Comparison of ENCODE assay signal across 20 cellular contexts in genomic region chr19:5066768-5067167, GRCh38.
"Had no signal": no experiment of that assay in that cellular context is flagged by ENCODE, and none has a peak within 500 bp of the region (broad histone marks: within the 10 kb centered on the region; RNA-seq: fewer than 3 reads in every experiment).

No MANE protein-coding gene starts in this region.

- H3K4me3 Mint-ChIP-seq: stimulated activated naive B cell treated with anti-CD40 and anti-IgM and Interleukin-4, amounts not matched to agents 10 μg/mL and 1 μg/mL and 100 μg/mL, for 72 hours; stimulated activated naive CD8-positive, alpha-beta T cell treated with anti-CD3 and anti-CD28 coated beads, Interleukin-15, amount 100 ng/mL, for 72 hours had no signal

- ATAC-seq: esophagus mucosa; heart right ventricle; mucosa of descending colon; naive thymus-derived CD8-positive, alpha-beta T cell; sciatic nerve; stimulated activated naive B cell treated with anti-CD40 and anti-IgM and Interleukin-4, amounts not matched to agents 10 μg/mL and 1 μg/mL and 100 μg/mL, for 72 hours; stimulated activated naive CD8-positive, alpha-beta T cell treated with anti-CD3 and anti-CD28 coated beads, Interleukin-15, amount 100 ng/mL, for 72 hours had no signal

- H3K27ac ChIP-seq: dorsolateral prefrontal cortex, heart right ventricle, parathyroid adenoma, psoas muscle, spleen, tibial nerve had no signal

- H3K4me1 ChIP-seq: parathyroid adenoma, psoas muscle had no signal

- H3K9ac ChIP-seq: parathyroid adenoma had no signal

- H2AFZ ChIP-seq: parathyroid adenoma had no signal

- H3K4me3 ChIP-seq: dorsolateral prefrontal cortex, heart right ventricle, mucosa of descending colon, psoas muscle, spleen, testis, tibial nerve had no signal

- H3K9me3 ChIP-seq: testis had no signal

- DNase-seq: cortex of kidney; dorsolateral prefrontal cortex; effector CD8-positive, alpha-beta T cell; heart right ventricle; islet precursor cell; mucosa of descending colon; naive thymus-derived CD8-positive, alpha-beta T cell; psoas muscle; retina; spleen; stimulated activated CD4-positive, alpha-beta T cell treated with anti-CD3 and anti-CD28 coated beads, Interleukin-15, amount 100 ng/mL, for 24 hours; stimulated activated CD4-positive, alpha-beta T cell treated with anti-CD3 and anti-CD28 coated beads, Interleukin-1b, Interleukin-23, amount 100 ng/mL, for 48 hours; stimulated activated CD4-positive, alpha-beta T cell treated with anti-CD3 and anti-CD28 coated beads, Interleukin-4, amount 100 ng/mL, for 24 hours; stimulated activated naive B cell treated with anti-CD40 and anti-IgM and Interleukin-4, amounts not matched to agents 10 μg/mL and 1 μg/mL and 100 μg/mL, for 72 hours; stimulated activated naive CD8-positive, alpha-beta T cell treated with anti-CD3 and anti-CD28 coated beads, Interleukin-15, amount 100 ng/mL, for 72 hours; testis had no signal

- H3K27ac Mint-ChIP-seq: stimulated activated naive B cell treated with anti-CD40 and anti-IgM and Interleukin-4, amounts not matched to agents 10 μg/mL and 1 μg/mL and 100 μg/mL, for 72 hours had no signal

- H3K27me3 ChIP-seq: dorsolateral prefrontal cortex, heart right ventricle, spleen, testis, tibial nerve had no signal

- H3K27me3 Mint-ChIP-seq: naive thymus-derived CD8-positive, alpha-beta T cell; stimulated activated naive B cell treated with anti-CD40 and anti-IgM and Interleukin-4, amounts not matched to agents 10 μg/mL and 1 μg/mL and 100 μg/mL, for 72 hours; stimulated activated naive CD8-positive, alpha-beta T cell treated with anti-CD3 and anti-CD28 coated beads, Interleukin-15, amount 100 ng/mL, for 72 hours had no signal
